Comparison of ENCODE assay signal across 8 cellular contexts in genomic region chr7:8177109-8177933, GRCh38.
DNase-seq lines count a peak whose midpoint lies in the region; ATAC-seq, FAIRE-seq and TF ChIP-seq lines count a peak whose summit lies in the region.

No MANE protein-coding gene starts in this region.

- H3K9me3 ChIP-seq in BLaER1 = no peaks in the 10 kb centered on the region
- H3K9me3 ChIP-seq in kidney (ENCODE audit: control insufficient read depth in 1 of 2, low read length in 2 of 2) = no peaks in the 10 kb centered on the region

- H3K4me3 ChIP-seq in BLaER1 (no peak overlapping the region), kidney (ENCODE audit: low read length in 2 of 2) (no peak overlapping the region)

- H3K27ac Mint-ChIP-seq in activated CD8-positive, alpha-beta T cell treated with anti-CD3 and anti-CD28 coated beads, Interleukin-2, amount 10 ng/mL, durations not matched to agents 7 days and 5 days = peak overlapping the region; percentile 99

- no peaks in the 10 kb centered on the region for H3K27me3 ChIP-seq in BLaER1

- CTCF ChIA-PET in activated CD8-positive, alpha-beta T cell treated with anti-CD3 and anti-CD28 coated beads, Interleukin-2, amount 10 ng/mL, durations not matched to agents 7 days and 5 days (lab: Charles Lee) = interaction anchor here (0.7 to 1.3 kb wide), 4 partner anchors 9 to 496 kb away, joined by 3 to 6 read pairs (median 4); no protein-coding TSS in a partner anchor

- H3K4me3 Mint-ChIP-seq in activated CD8-positive, alpha-beta T cell treated with anti-CD3 and anti-CD28 coated beads, Interleukin-2, amount 10 ng/mL, durations not matched to agents 7 days and 5 days = peak overlapping the region; percentile 68

- H3K36me3 Mint-ChIP-seq in activated CD8-positive, alpha-beta T cell treated with anti-CD3 and anti-CD28 coated beads, Interleukin-2, amount 10 ng/mL, durations not matched to agents 7 days and 5 days (ENCODE audit: low read depth) = peaks cover 13% of the 10 kb centered on the region

- ATAC-seq in HG03196 (IDR thresholded peaks at IDR 0.05; ENCODE audit: unreplicated experiment) = peak; percentile 37
- no peak for ATAC-seq in activated CD8-positive, alpha-beta T cell treated with anti-CD3 and anti-CD28 coated beads, Interleukin-2, amount 10 ng/mL, durations not matched to agents 7 days and 5 days

- H3K9me3 Mint-ChIP-seq in activated CD8-positive, alpha-beta T cell treated with anti-CD3 and anti-CD28 coated beads, Interleukin-2, amount 10 ng/mL, durations not matched to agents 7 days and 5 days (ENCODE audit: insufficient read depth) = no peaks in the 10 kb centered on the region

- H3K27ac ChIP-seq in BLaER1 (peak overlapping the region; percentile 73; the same call in 1 of the 2 replicates), kidney (ENCODE audit: low read depth in 2 of 2, low read length in 2 of 2) (no peak overlapping the region)

- no peaks in the 10 kb centered on the region for H4K20me1 ChIP-seq in BLaER1

- peak overlapping the region; percentile 68 for H3K4me2 ChIP-seq in BLaER1

- peaks cover 40% of the 10 kb centered on the region for H3K4me1 ChIP-seq in BLaER1
- peaks cover 10 to 16% of the 10 kb centered on the region in 2 donors for H3K4me1 ChIP-seq in kidney (ENCODE audit: control insufficient read depth in 1 of 2, insufficient read depth in 1 of 2, low read depth in 1 of 2, low read length in 2 of 2)

- H3K36me3 ChIP-seq in BLaER1 (no peaks in the 10 kb centered on the region), kidney (ENCODE audit: control insufficient read depth in 1 of 2, insufficient read depth in 2 of 2, low read length in 2 of 2) (no peaks in the 10 kb centered on the region)

- H3K9ac ChIP-seq in BLaER1 = no peak overlapping the region
- no peak overlapping the region for H3K9ac ChIP-seq in kidney (ENCODE audit: low read length in 2 of 2)

- H3K27me3 Mint-ChIP-seq in activated CD8-positive, alpha-beta T cell treated with anti-CD3 and anti-CD28 coated beads, Interleukin-2, amount 10 ng/mL, durations not matched to agents 7 days and 5 days (ENCODE audit: low read depth) = peaks cover 3% of the 10 kb centered on the region

- POLR2A ChIA-PET in activated CD8-positive, alpha-beta T cell treated with anti-CD3 and anti-CD28 coated beads, Interleukin-2, amount 10 ng/mL, durations not matched to agents 7 days and 5 days (lab: Charles Lee) = interaction anchor here (0.7 to 4.1 kb wide), 7 partner anchors 9 to 537 kb away, joined by 3 to 36 read pairs (median 5); partner anchors contain the start of genes GLCCI1 and UMAD1

- FAIRE-seq in GM19239 (lab: Jason Lieb, UNC) (peak; percentile 95), kidney (lab: Jason Lieb, UNC) (no peak)

- H3K4me1 Mint-ChIP-seq in activated CD8-positive, alpha-beta T cell treated with anti-CD3 and anti-CD28 coated beads, Interleukin-2, amount 10 ng/mL, durations not matched to agents 7 days and 5 days (ENCODE audit: low read depth) = peaks cover 50% of the 10 kb centered on the region

- DNase-seq in GM19239 (ENCODE audit: insufficient read length, low spot score) (no peak), iPS-NIHi11 (ENCODE audit: low spot score) (no peak), kidney (no peak), HPDE6-E6E7 (ENCODE audit: extremely low spot score) (no peak), DMS79 treated with DMSO at 0.1 percent for 48 hours (lab: John Stamatoyannopoulos, UW) (no peak)
- DNase-seq in activated CD8-positive, alpha-beta T cell treated with anti-CD3 and anti-CD28 coated beads, Interleukin-2, amount 10 ng/mL, durations not matched to agents 7 days and 5 days = no peak

- no peak for TF ChIP-seq CTCF in kidney (IDR thresholded peaks at IDR 0.05; ENCODE audit: borderline replicate concordance, extremely low read depth, insufficient read depth)

- intact Hi-C loops in kidney (cut with DNase I) = no loop called here
